1 cellular context compared by ENCODE assay signal in the genomic region with DNA sequence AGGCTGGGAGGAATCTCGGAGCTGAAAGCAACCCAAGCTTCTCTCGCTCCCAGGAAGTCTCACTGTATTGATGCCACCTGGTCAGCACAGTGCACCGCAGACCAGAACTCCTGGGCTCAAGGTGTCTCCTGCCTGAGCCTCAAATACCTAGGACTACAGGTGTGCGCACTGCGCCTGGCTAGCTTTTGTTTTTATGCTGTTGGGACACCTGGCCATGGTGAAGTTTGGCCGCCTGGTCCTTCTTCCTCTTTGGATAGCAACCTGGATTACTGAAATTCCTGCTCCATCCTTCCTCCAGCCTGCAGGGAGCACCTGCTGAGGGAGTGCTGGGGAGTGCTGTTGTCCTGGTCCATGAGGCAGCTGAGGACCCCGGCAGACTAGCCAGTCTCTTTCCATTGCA.
TF ChIP-seq lines count a peak whose summit lies in the region.

No MANE protein-coding gene starts in this region.

TF ChIP-seq in WTC11, 78 proteins besides CTCF, POLR2A, EP300 and RAD21 (continued from another document):
- TF ChIP-seq, protein P1, sequence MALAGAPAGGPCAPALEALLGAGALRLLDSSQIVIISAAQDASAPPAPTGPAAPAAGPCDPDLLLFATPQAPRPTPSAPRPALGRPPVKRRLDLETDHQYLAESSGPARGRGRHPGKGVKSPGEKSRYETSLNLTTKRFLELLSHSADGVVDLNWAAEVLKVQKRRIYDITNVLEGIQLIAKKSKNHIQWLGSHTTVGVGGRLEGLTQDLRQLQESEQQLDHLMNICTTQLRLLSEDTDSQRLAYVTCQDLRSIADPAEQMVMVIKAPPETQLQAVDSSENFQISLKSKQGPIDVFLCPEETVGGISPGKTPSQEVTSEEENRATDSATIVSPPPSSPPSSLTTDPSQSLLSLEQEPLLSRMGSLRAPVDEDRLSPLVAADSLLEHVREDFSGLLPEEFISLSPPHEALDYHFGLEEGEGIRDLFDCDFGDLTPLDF (CRISPR knock-in tag; IDR thresholded peaks at IDR 0.05) = no peak
- TF ChIP-seq SP1 (CRISPR knock-in tag; conservative IDR thresholded peaks at IDR 0.05) = peak; percentile 61; the same call in 1 of the 2 replicates
- TF ChIP-seq ETV6 (CRISPR knock-in tag; IDR thresholded peaks at IDR 0.05) = no peak
